Comparison of ENCODE assay signal across 9 cellular contexts in genomic region chr19:12997225-12997966, GRCh38. TPM values are rescaled to one million over a fixed set of nuclear protein-coding genes. Genes with fewer than 3 reads are reported as not detected.
A peak's percentile ranks its signal among the peaks of the same experiment; 100 is the strongest.
DNase-seq lines count a peak whose midpoint lies in the region; ATAC-seq and TF ChIP-seq lines count a peak whose summit lies in the region.
"Had no signal": no experiment of that assay in that cellular context is flagged by ENCODE, and none has a peak within 500 bp of the region (broad histone marks: within the 10 kb centered on the region; RNA-seq: fewer than 3 reads in every experiment).

No MANE protein-coding gene starts in this region.

- no peak for TF ChIP-seq CTCF in HCT116 (IDR thresholded peaks at IDR 0.05 in 2 of 3, conservative IDR thresholded peaks at IDR 0.05 in 1 of 3; ENCODE audit: borderline replicate concordance in 1 of 3, insufficient read depth in 1 of 3, low read depth in 2 of 3, low read length in 2 of 3)
- no peak for TF ChIP-seq CTCF in nephron progenitor cell (IDR thresholded peaks at IDR 0.05)

- TF ChIP-seq POLR2A in HCT116 (IDR thresholded peaks at IDR 0.05; ENCODE audit: borderline replicate concordance, extremely low read depth, insufficient read depth, insufficient read length), result no peak

- H4K20me1 ChIP-seq in HCT116 (ENCODE audit: insufficient read depth), result no peaks in the 10 kb centered on the region

- H3K4me3 ChIP-seq in HCT116 (replicated peaks in 1 of 2; ENCODE audit: low read depth in 1 of 2, low read length in 2 of 2), result peak overlapping the region in 1 of 2 experiments; percentile 81; a peak in 1 of 4 replicates
- H3K4me3 ChIP-seq in stomach smooth muscle (ENCODE audit: low read length in 2 of 2), result peak overlapping the region; percentile 87 to 90

- POLR2A ChIA-PET in HCT116 (lab: Charles Lee), result no interaction called here

- H3K27me3 Mint-ChIP-seq in activated naive CD8-positive, alpha-beta T cell, result no peaks in the 10 kb centered on the region
- peaks cover 25 to 42% (median 36%) of the 10 kb centered on the region in 3 donors for H3K27me3 Mint-ChIP-seq in immature natural killer cell (ENCODE audit: low read depth in 3 of 3)
- peaks cover 62% of the 10 kb centered on the region for H3K27me3 Mint-ChIP-seq in nephron progenitor cell (ENCODE audit: low read depth, poor library complexity)

- H3K4me2 ChIP-seq in HCT116 (ENCODE audit: low read length), result peak overlapping the region; percentile 96

- no peaks in the 10 kb centered on the region for H3K9me2 ChIP-seq in HCT116 (ENCODE audit: insufficient read depth)

- H3K9me3 Mint-ChIP-seq in activated naive CD8-positive, alpha-beta T cell (ENCODE audit: low read depth), result no peaks in the 10 kb centered on the region
- H3K9me3 Mint-ChIP-seq in immature natural killer cell (peaks cover 0 to 2% (median 0%) of the 10 kb centered on the region in 6 donors), nephron progenitor cell (peaks cover 7% of the 10 kb centered on the region)

- no peak for TF ChIP-seq RAD21 in HCT116 (IDR thresholded peaks at IDR 0.05; ENCODE audit: low read depth)

- H3K36me3 ChIP-seq in HCT116 (ENCODE audit: control insufficient read depth in 1 of 2, insufficient read depth in 2 of 2, low read length in 2 of 2), result peaks cover 0 to 5% of the 10 kb centered on the region in 2 experiments; a peak in 1 of 4 replicates
- peaks cover 0 to 10% of the 10 kb centered on the region in 2 donors for H3K36me3 ChIP-seq in stomach smooth muscle (ENCODE audit: control insufficient read depth in 2 of 2, insufficient read depth in 2 of 2, low read length in 2 of 2)

- H3K9ac ChIP-seq in HCT116 (ENCODE audit: low read length), result 0 out of 2 replicates have a peak overlapping the region, but pooled peaks have one; percentile 78
- H3K9ac ChIP-seq in stomach smooth muscle (ENCODE audit: low read length in 2 of 2), result peak overlapping the region; percentile 69 to 72

- CTCF ChIA-PET in HCT116 (lab: Charles Lee), result no interaction called here

- no peak for DNase-seq in HCT116 (ENCODE audit: low read depth, low spot score)
- no peak for DNase-seq in immature natural killer cell
- DNase-seq in nephron progenitor cell, result no peak
- no peak for DNase-seq in mucosa of gallbladder (ENCODE audit: low spot score)
- no peak for DNase-seq in NCI-H82 treated with DMSO at 0.1 percent for 48 hours (lab: John Stamatoyannopoulos, UW; ENCODE audit: unreplicated experiment)
- DNase-seq: kidney glomerular epithelial cell, NCI-H146 had no signal

- H3K27ac ChIP-seq in HCT116 (ENCODE audit: low read depth, low read length), result no peak overlapping the region; the same call in 1 of the 2 replicates
- peak overlapping the region; percentile 95 for H3K27ac ChIP-seq in stomach smooth muscle (ENCODE audit: low read length)

- H2AFZ ChIP-seq in HCT116 (ENCODE audit: low read depth, low read length, poor library complexity, severe bottlenecking), result no peak overlapping the region

- no peaks in the 10 kb centered on the region for H3K9me3 ChIP-seq in HCT116 (ENCODE audit: control insufficient read depth in 1 of 2, insufficient read depth in 1 of 2, low read depth in 1 of 2, low read length in 2 of 2)
- no peaks in the 10 kb centered on the region for H3K9me3 ChIP-seq in stomach smooth muscle (ENCODE audit: control insufficient read depth in 2 of 2, low read length in 2 of 2)

- peak overlapping the region; percentile 38 for H3K27ac Mint-ChIP-seq in activated naive CD8-positive, alpha-beta T cell
- H3K27ac Mint-ChIP-seq in immature natural killer cell (peak overlapping the region in 5 of 6 donors; percentile 40 to 83 (median 75)), nephron progenitor cell (no peak overlapping the region)

- no peaks in the 10 kb centered on the region for H3K27me3 ChIP-seq in HCT116 (ENCODE audit: insufficient read depth, low read length)
- H3K27me3 ChIP-seq in stomach smooth muscle (ENCODE audit: control insufficient read depth in 1 of 2, insufficient read depth in 2 of 2, low read length in 2 of 2), result no peaks in the 10 kb centered on the region

- H3K36me3 Mint-ChIP-seq in activated naive CD8-positive, alpha-beta T cell, result peaks cover 3% of the 10 kb centered on the region
- H3K36me3 Mint-ChIP-seq in immature natural killer cell, result peaks cover 0 to 4% (median 0%) of the 10 kb centered on the region in 3 donors
- no peaks in the 10 kb centered on the region for H3K36me3 Mint-ChIP-seq in nephron progenitor cell (ENCODE audit: low read depth)

- no peak for ATAC-seq in HCT116

- H3K4me1 Mint-ChIP-seq in activated naive CD8-positive, alpha-beta T cell (ENCODE audit: low read depth), result peaks cover 8% of the 10 kb centered on the region
- H3K4me1 Mint-ChIP-seq in immature natural killer cell, result peaks cover 7 to 12% of the 10 kb centered on the region in 2 donors
- H3K4me1 Mint-ChIP-seq in nephron progenitor cell, result peaks cover 5% of the 10 kb centered on the region

- no TSS peak for BruUV-seq in HCT116 (replicated peaks; lab: Mats Ljungman, UMichigan)

- intact Hi-C loops in HCT116 (cut with micrococcal nuclease), result no loop called here

- peaks cover 17% of the 10 kb centered on the region; the same call in 1 of the 2 replicates for H3K79me2 ChIP-seq in HCT116 (ENCODE audit: insufficient read depth, low read length)

- H3K4me3 Mint-ChIP-seq in activated naive CD8-positive, alpha-beta T cell, result peak overlapping the region; percentile 77
- H3K4me3 Mint-ChIP-seq in immature natural killer cell (peak overlapping the region; percentile 50 to 76 (median 63)), nephron progenitor cell (no peak overlapping the region)

- H3K4me1 ChIP-seq in HCT116 (ENCODE audit: control insufficient read depth in 1 of 2, insufficient read depth in 2 of 2, low read length in 2 of 2), result peaks cover 5 to 17% of the 10 kb centered on the region in 2 experiments; a peak in 3 of 4 replicates
- peaks cover 63% of the 10 kb centered on the region for H3K4me1 ChIP-seq in stomach smooth muscle (ENCODE audit: control insufficient read depth, insufficient read depth, low read length)

- RAD21 ChIA-PET in HCT116 (lab: Charles Lee; ENCODE audit: low non-redundant PET in 1 of 2, low total read pairs in 2 of 2, uncharacterized antibody in 2 of 2, unreplicated experiment in 2 of 2), result no interaction called here

TF ChIP-seq in HCT116, 20 proteins besides CTCF, POLR2A, EP300 and RAD21 (continues in another document):
- TF ChIP-seq SP1 (IDR thresholded peaks at IDR 0.05; ENCODE audit: low read depth) (no peak), MAX (IDR thresholded peaks at IDR 0.05) (no peak), SRF (IDR thresholded peaks at IDR 0.05; ENCODE audit: low read depth) (no peak), JUND (IDR thresholded peaks at IDR 0.05) (no peak), EZH2phosphoT487 (IDR thresholded peaks at IDR 0.05; ENCODE audit: borderline replicate concordance) (no peak), ZBTB33 (IDR thresholded peaks at IDR 0.05; ENCODE audit: extremely low read depth, insufficient replicate concordance, low read length) (no peak), YY1 (IDR thresholded peaks at IDR 0.05; ENCODE audit: extremely low read depth, insufficient replicate concordance, low read depth, low read length) (no peak), TCF7L2 (IDR thresholded peaks at IDR 0.05; ENCODE audit: borderline replicate concordance, extremely low read depth, insufficient read depth, insufficient read length) (no peak), FOSL1 (IDR thresholded peaks at IDR 0.05; ENCODE audit: low read depth) (no peak)
- TF ChIP-seq, protein P1, sequence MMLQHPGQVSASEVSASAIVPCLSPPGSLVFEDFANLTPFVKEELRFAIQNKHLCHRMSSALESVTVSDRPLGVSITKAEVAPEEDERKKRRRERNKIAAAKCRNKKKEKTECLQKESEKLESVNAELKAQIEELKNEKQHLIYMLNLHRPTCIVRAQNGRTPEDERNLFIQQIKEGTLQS (IDR thresholded peaks at IDR 0.05), result no peak

RNA-seq across cellular contexts. Expression of gene NFIX, which starts 2.1 kb away (rescaled TPM):
- 34.8 TPM for total RNA-seq in HCT116 (2021; ENCODE audit: unreplicated experiment)
- polyA plus RNA-seq in HCT116 (2012), result 19.4 and 25.2 TPM in 2 replicates
- under 1 TPM in 1 of 3 donors, not detected in 2; 0.49 TPM for polyA plus RNA-seq in immature natural killer cell
- total RNA-seq in mucosa of gallbladder, result 135 TPM

RNA-seq across cellular contexts. Expression of gene DAND5, which starts 28.0 kb away (rescaled TPM):
- total RNA-seq in HCT116 (2021; ENCODE audit: unreplicated experiment), result 0.25 TPM
- polyA plus RNA-seq in HCT116 (2012), result 0.07 TPM in 2 replicates
- polyA plus RNA-seq in immature natural killer cell, result not detected
- 0.26 TPM for total RNA-seq in mucosa of gallbladder

RNA-seq across cellular contexts. Expression of gene GADD45GIP1, which starts 40.4 kb away (rescaled TPM):
- 35.9 TPM for total RNA-seq in HCT116 (2021; ENCODE audit: unreplicated experiment)
- 44.5 and 55.5 TPM in 2 replicates for polyA plus RNA-seq in HCT116 (2012)
- 10 to 100 TPM; 37.4 to 69.1 (median 56.8) TPM for polyA plus RNA-seq in immature natural killer cell
- 17.6 TPM for total RNA-seq in mucosa of gallbladder

RNA-seq across cellular contexts. Expression of gene RAD23A, which starts 51.7 kb away (rescaled TPM):
- total RNA-seq in HCT116 (2021; ENCODE audit: unreplicated experiment), result 163 TPM
- polyA plus RNA-seq in HCT116 (2012), result 245 and 256 TPM in 2 replicates
- 100 to 1,000 TPM in 1 of 3 donors, 10 to 100 TPM in 2; 68.9 to 121 (median 69.4) TPM for polyA plus RNA-seq in immature natural killer cell
- total RNA-seq in mucosa of gallbladder, result 83.0 TPM

RNA-seq across cellular contexts. Expression of gene CALR, which starts 59.0 kb away (rescaled TPM):
- total RNA-seq in HCT116 (2021; ENCODE audit: unreplicated experiment) (739 TPM), mucosa of gallbladder (1,099 TPM)
- 660 and 681 TPM in 2 replicates for polyA plus RNA-seq in HCT116 (2012)
- 100 to 1,000 TPM; 125 to 301 (median 238) TPM for polyA plus RNA-seq in immature natural killer cell
